Comparison of ENCODE assay signal across 17 cellular contexts in the genomic region with DNA sequence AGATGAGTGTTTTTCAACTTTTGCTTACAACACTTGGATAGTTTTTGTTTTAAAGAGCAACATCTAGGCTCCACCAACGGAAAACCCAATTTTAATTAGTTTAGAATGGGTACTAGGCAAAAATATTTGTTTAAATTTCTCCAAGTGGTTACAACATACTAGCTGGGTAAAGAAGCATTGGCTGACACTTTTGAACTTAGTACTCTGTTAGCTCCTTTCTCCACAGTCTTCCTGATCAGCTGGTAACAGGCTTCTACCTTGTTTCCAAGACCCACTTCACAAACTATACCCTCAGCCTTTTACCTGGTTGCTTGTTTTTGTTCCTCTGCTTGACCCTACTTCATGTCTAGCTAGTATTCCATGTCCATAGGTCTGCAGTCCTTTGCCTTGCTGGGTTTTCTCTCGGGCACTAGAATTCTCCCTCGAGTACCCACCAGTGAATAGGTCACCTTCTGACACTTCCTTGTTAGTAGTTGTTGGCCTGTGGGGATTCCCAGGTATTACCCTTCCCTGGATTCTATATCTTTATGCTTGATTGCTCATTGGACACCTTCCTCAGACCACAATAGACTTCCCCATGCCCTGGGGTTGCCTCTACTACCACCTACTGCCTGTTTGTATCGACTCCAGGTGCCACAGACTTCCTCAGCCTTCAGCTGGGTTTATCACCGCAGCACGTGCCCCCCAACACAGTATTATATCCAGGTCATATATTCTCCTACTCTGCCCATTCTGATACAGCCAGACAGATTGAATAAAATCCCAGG. TPM values are rescaled to one million over a fixed set of nuclear protein-coding genes. Genes with fewer than 3 reads are reported as not detected.
DNase-seq lines count a peak whose midpoint lies in the region; ATAC-seq and TF ChIP-seq lines count a peak whose summit lies in the region.
"Had no signal": no experiment of that assay in that cellular context is flagged by ENCODE, and none has a peak within 500 bp of the region (broad histone marks: within the 10 kb centered on the region; RNA-seq: fewer than 3 reads in every experiment).

No MANE protein-coding gene starts in this region.

- no peak for DNase-seq in OCI-LY7 (ENCODE audit: low spot score)
- DNase-seq in endodermal cell, result no peak
- peak; percentile 78 for DNase-seq in kidney tubule cell (ENCODE audit: low spot score)
- DNase-seq in thyroid gland, result no peak
- no peak for DNase-seq in foreskin fibroblast
- DNase-seq in activated CD4-positive, alpha-beta T cell treated with anti-CD3 and anti-CD28 coated beads, Interleukin-2, amount 50 U/mL, for 4 hours, result no peak
- DNase-seq: BE2C; CD4-positive, alpha-beta memory T cell; DMS79; GOT3; NCI-H1092 treated with DMSO at 0.1 percent for 48 hours; NCI-H1694; NCI-H345; NCI-H526 treated with DMSO at 0.1 percent for 48 hours had no signal

- no peak overlapping the region for H3K27ac ChIP-seq in OCI-LY7 (ENCODE audit: low read depth, low read length, poor library complexity, severe bottlenecking)
- no peak overlapping the region for H3K27ac ChIP-seq in endodermal cell (ENCODE audit: low read depth, low read length)
- peak overlapping the region in 2 of 3 donors; percentile 15 to 72 for H3K27ac ChIP-seq in thyroid gland

- H3K9me3 Mint-ChIP-seq in endodermal cell, result no peaks in the 10 kb centered on the region

- POLR2A ChIA-PET in OCI-LY7 (lab: Charles Lee), result interaction anchor here (0.8 kb wide), 1 partner anchor 8 kb away, joined by 6 read pairs; no protein-coding TSS in a partner anchor

- no peak overlapping the region for H3K4me2 ChIP-seq in OCI-LY7 (ENCODE audit: low read length)

- no peaks in the 10 kb centered on the region for H3K79me2 ChIP-seq in OCI-LY7 (ENCODE audit: insufficient read depth, low read depth, low read length)

- TF ChIP-seq CTCF in OCI-LY7 (conservative IDR thresholded peaks at IDR 0.05; ENCODE audit: low read length) (0 out of 2 replicates have a peak, but pooled peaks have one; percentile 12), endodermal cell (conservative IDR thresholded peaks at IDR 0.05) (peak; percentile 54), thyroid gland (IDR thresholded peaks at IDR 0.05) (no peak), foreskin fibroblast (IDR thresholded peaks at IDR 0.05; ENCODE audit: low read depth, low read length) (no peak)

- no peaks in the 10 kb centered on the region for H4K20me1 ChIP-seq in OCI-LY7 (ENCODE audit: insufficient read depth, low read length)

- H3K27ac Mint-ChIP-seq in endodermal cell, result no peak overlapping the region
- H3K27ac Mint-ChIP-seq: CD4-positive, alpha-beta memory T cell had no signal

- intact Hi-C loops in OCI-LY7 (cut with micrococcal nuclease; ENCODE audit: unreplicated experiment), result no loop called here
- intact Hi-C loops in thyroid gland (cut with DNase I), result no loop called here

- H3K36me3 Mint-ChIP-seq in endodermal cell (ENCODE audit: low read depth), result no peaks in the 10 kb centered on the region
- H3K36me3 Mint-ChIP-seq: CD4-positive, alpha-beta memory T cell had no signal

- no peaks in the 10 kb centered on the region for H3K4me1 Mint-ChIP-seq in endodermal cell

- H3K9me3 ChIP-seq in OCI-LY7 (ENCODE audit: low read length) (no peaks in the 10 kb centered on the region), endodermal cell (ENCODE audit: control insufficient read depth, low read length) (no peaks in the 10 kb centered on the region), thyroid gland (no peaks in the 10 kb centered on the region)
- H3K9me3 ChIP-seq: BE2C had no signal

- H3K4me3 ChIP-seq in OCI-LY7 (ENCODE audit: low read depth, low read length, poor library complexity, severe bottlenecking) (no peak overlapping the region), endodermal cell (ENCODE audit: low read length) (no peak overlapping the region), thyroid gland (replicated peaks in 1 of 3) (no peak overlapping the region), foreskin fibroblast (ENCODE audit: low read depth in 1 of 2, low read length in 2 of 2) (no peak overlapping the region)

- H3K4me3 Mint-ChIP-seq in endodermal cell, result no peak overlapping the region
- H3K4me3 Mint-ChIP-seq: CD4-positive, alpha-beta memory T cell had no signal

- no peaks in the 10 kb centered on the region for H3K27me3 ChIP-seq in endodermal cell (ENCODE audit: control insufficient read depth, insufficient read depth, low read length, poor library complexity, severe bottlenecking)
- no peaks in the 10 kb centered on the region for H3K27me3 ChIP-seq in thyroid gland

- H3K36me3 ChIP-seq in OCI-LY7 (ENCODE audit: insufficient read depth, low read length) (no peaks in the 10 kb centered on the region), endodermal cell (ENCODE audit: control insufficient read depth, insufficient read depth, low read length) (no peaks in the 10 kb centered on the region), thyroid gland (no peaks in the 10 kb centered on the region)
- H3K36me3 ChIP-seq: BE2C had no signal

- TF ChIP-seq POLR2A in thyroid gland (IDR thresholded peaks at IDR 0.05), result no peak

- H2AFZ ChIP-seq in OCI-LY7 (ENCODE audit: low read length), result no peak overlapping the region

- no TSS peak for BruUV-seq in OCI-LY7 (replicated peaks; lab: Mats Ljungman, UMichigan)

- H3K9me2 ChIP-seq in OCI-LY7 (ENCODE audit: insufficient read depth, low read length), result no peaks in the 10 kb centered on the region

- H3K4me1 ChIP-seq in OCI-LY7 (ENCODE audit: insufficient read depth, low read length, poor library complexity, severe bottlenecking) (no peaks in the 10 kb centered on the region), endodermal cell (ENCODE audit: control insufficient read depth, insufficient read depth, low read length) (no peaks in the 10 kb centered on the region), thyroid gland (peaks cover 22 to 53% of the 10 kb centered on the region in 2 donors)
- H3K4me1 ChIP-seq: BE2C had no signal

- CTCF ChIA-PET in OCI-LY7 (lab: Charles Lee; ENCODE audit: unreplicated experiment), result no interaction called here

- 89 to 90% methylated on average over 2 to 6 of the region's 6 CpGs for WGBS in endodermal cell (ENCODE audit: insufficient coverage in 1 of 2, insufficient read length in 1 of 2), 2 experiments
- WGBS in thyroid gland, 2 donors, result 80 to 81% methylated on average over 6 of the region's 6 CpGs

- no peaks in the 10 kb centered on the region for H3K27me3 Mint-ChIP-seq in endodermal cell (ENCODE audit: insufficient read depth)

- H3K9ac ChIP-seq in endodermal cell (ENCODE audit: extremely low read depth, low read length, poor library complexity, severe bottlenecking), result no peak overlapping the region

- ATAC-seq in GM18511 (IDR thresholded peaks at IDR 0.05; ENCODE audit: unreplicated experiment), result no peak
- ATAC-seq: Right ventricle myocardium inferior had no signal

RNA-seq across cellular contexts. Expression of a gene that starts 42.0 kb away (rescaled TPM):
- not detected in 2 replicates for total RNA-seq in OCI-LY7 (2014; rRNA removed; shearing (Covaris generic))
- not detected in 2 replicates for total RNA-seq in OCI-LY7 (2022)
- not detected for total RNA-seq in endodermal cell
- not detected for polyA plus RNA-seq in endodermal cell (2013, experiment 1 of 2)
- polyA plus RNA-seq in endodermal cell (2013, experiment 2 of 2), result not detected
- not detected for total RNA-seq in thyroid gland
- total RNA-seq: CD4-positive, alpha-beta memory T cell; Right ventricle myocardium inferior had no signal
- polyA plus RNA-seq: AG04450; CD4-positive, alpha-beta memory T cell had no signal

RNA-seq across cellular contexts. Expression of a gene that starts 45.4 kb away (rescaled TPM):
- total RNA-seq in OCI-LY7 (2014; rRNA removed; shearing (Covaris generic)), result 20.0 and 25.1 TPM in 2 replicates
- 32.6 and 38.4 TPM in 2 replicates for total RNA-seq in OCI-LY7 (2022)
- 10 to 100 TPM; 32.8 to 38.8 TPM for total RNA-seq in endodermal cell
- 24.1 TPM for polyA plus RNA-seq in endodermal cell (2013, experiment 1 of 2)
- 20.2 TPM for polyA plus RNA-seq in endodermal cell (2013, experiment 2 of 2)
- total RNA-seq in thyroid gland, result 100 to 1,000 TPM; 102 to 242 (median 141) TPM

Comparison
In these comparisons a context has a peak if more than half of its experiments do, and no peak if none do; other contexts are left out.
1. H3K27ac ChIP-seq: peak in thyroid gland (2 of 3); none in OCI-LY7 (single experiment) and endodermal cell (single experiment).
2. CTCF ChIP-seq: peak in OCI-LY7 (single experiment) and endodermal cell (single experiment); none in thyroid gland (0 of 6) and foreskin fibroblast (single experiment).